Comparison of ENCODE assay signal across 1 cellular context in the genomic region with DNA sequence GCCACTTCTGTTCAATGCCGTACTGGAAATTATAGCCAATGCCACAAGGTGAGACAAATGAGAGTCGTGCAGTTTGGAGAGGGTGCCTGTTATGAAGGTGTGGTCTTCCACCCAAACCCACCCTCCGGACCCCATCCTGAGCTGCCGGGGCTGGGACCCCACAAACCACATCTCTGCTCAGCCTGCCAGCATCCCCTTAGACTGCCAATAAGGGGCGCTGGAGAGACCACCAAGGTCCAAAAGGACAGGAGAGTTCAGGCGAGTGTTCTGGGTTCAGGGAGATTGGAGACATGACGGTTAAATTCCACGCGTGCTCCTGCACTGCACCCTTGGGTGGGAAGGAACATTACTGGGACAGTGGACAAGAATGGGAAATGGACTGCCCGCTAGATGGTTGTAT.
TF ChIP-seq lines count a peak whose summit lies in the region.

No MANE protein-coding gene starts in this region.

TF ChIP-seq in HepG2, 621 proteins besides CTCF, POLR2A, EP300 and RAD21 (continued from another document and continues in another):
- TF ChIP-seq, protein P1, sequence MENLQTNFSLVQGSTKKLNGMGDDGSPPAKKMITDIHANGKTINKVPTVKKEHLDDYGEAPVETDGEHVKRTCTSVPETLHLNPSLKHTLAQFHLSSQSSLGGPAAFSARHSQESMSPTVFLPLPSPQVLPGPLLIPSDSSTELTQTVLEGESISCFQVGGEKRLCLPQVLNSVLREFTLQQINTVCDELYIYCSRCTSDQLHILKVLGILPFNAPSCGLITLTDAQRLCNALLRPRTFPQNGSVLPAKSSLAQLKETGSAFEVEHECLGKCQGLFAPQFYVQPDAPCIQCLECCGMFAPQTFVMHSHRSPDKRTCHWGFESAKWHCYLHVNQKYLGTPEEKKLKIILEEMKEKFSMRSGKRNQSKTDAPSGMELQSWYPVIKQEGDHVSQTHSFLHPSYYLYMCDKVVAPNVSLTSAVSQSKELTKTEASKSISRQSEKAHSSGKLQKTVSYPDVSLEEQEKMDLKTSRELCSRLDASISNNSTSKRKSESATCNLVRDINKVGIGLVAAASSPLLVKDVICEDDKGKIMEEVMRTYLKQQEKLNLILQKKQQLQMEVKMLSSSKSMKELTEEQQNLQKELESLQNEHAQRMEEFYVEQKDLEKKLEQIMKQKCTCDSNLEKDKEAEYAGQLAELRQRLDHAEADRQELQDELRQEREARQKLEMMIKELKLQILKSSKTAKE (CRISPR knock-in tag; IDR thresholded peaks at IDR 0.05; ENCODE audit: borderline replicate concordance): no peak
- TF ChIP-seq, protein P2, sequence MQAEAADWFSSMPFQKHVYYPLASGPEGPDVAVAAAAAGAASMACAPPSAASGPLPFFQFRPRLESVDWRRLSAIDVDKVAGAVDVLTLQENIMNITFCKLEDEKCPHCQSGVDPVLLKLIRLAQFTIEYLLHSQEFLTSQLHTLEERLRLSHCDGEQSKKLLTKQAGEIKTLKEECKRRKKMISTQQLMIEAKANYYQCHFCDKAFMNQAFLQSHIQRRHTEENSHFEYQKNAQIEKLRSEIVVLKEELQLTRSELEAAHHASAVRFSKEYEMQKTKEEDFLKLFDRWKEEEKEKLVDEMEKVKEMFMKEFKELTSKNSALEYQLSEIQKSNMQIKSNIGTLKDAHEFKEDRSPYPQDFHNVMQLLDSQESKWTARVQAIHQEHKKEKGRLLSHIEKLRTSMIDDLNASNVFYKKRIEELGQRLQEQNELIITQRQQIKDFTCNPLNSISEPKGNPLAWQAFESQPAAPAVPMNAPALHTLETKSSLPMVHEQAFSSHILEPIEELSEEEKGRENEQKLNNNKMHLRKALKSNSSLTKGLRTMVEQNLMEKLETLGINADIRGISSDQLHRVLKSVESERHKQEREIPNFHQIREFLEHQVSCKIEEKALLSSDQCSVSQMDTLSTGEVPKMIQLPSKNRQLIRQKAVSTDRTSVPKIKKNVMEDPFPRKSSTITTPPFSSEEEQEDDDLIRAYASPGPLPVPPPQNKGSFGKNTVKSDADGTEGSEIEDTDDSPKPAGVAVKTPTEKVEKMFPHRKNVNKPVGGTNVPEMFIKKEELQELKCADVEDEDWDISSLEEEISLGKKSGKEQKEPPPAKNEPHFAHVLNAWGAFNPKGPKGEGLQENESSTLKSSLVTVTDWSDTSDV (CRISPR knock-in tag; IDR thresholded peaks at IDR 0.05): no peak
- TF ChIP-seq ZNF629 (CRISPR knock-in tag; conservative IDR thresholded peaks at IDR 0.05) (no peak), ZBTB3 (CRISPR knock-in tag; IDR thresholded peaks at IDR 0.05; ENCODE audit: borderline replicate concordance, low read depth) (no peak), ZNF468 (CRISPR knock-in tag; IDR thresholded peaks at IDR 0.05) (no peak), BHLHE40 (IDR thresholded peaks at IDR 0.05; ENCODE audit: low read length) (no peak), ZNF337 (CRISPR knock-in tag; IDR thresholded peaks at IDR 0.05; ENCODE audit: borderline replicate concordance, low read depth) (no peak), U2AF1 (optimal IDR thresholded peaks at IDR 0.05; ENCODE audit: low read depth, low read length) (no peak), ZMYM4 (CRISPR knock-in tag; IDR thresholded peaks at IDR 0.05) (peak; percentile 32; the same call in 1 of the 2 replicates), ZKSCAN1 (IDR thresholded peaks at IDR 0.05; ENCODE audit: low read length) (no peak), ZNF350 (CRISPR knock-in tag; IDR thresholded peaks at IDR 0.05; ENCODE audit: borderline replicate concordance, low read depth) (0 out of 2 replicates have a peak, but pooled peaks have one; percentile 15), ZNF101 (CRISPR knock-in tag; IDR thresholded peaks at IDR 0.05; ENCODE audit: borderline replicate concordance, low read depth) (no peak), TCF7L2 (IDR thresholded peaks at IDR 0.05; ENCODE audit: low read depth, low read length) (no peak), CHD4 (IDR thresholded peaks at IDR 0.05; ENCODE audit: borderline replicate concordance, low read length) (no peak), ZBTB7B (CRISPR knock-in tag; IDR thresholded peaks at IDR 0.05) (0 out of 2 replicates have a peak, but pooled peaks have one; percentile 12), JDP2 (CRISPR knock-in tag; IDR thresholded peaks at IDR 0.05; ENCODE audit: borderline replicate concordance) (no peak), ELF1 (CRISPR knock-in tag; IDR thresholded peaks at IDR 0.05) (no peak), STAG1 (CRISPR knock-in tag; IDR thresholded peaks at IDR 0.05) (peak; percentile 35; the same call in 1 of the 2 replicates), GPN1 (CRISPR knock-in tag; IDR thresholded peaks at IDR 0.05; ENCODE audit: borderline replicate concordance) (no peak), RFXANK (CRISPR knock-in tag; IDR thresholded peaks at IDR 0.05) (no peak), NCOA5 (CRISPR knock-in tag; IDR thresholded peaks at IDR 0.05) (no peak), ZNF891 (CRISPR knock-in tag; IDR thresholded peaks at IDR 0.05) (0 out of 2 replicates have a peak, but pooled peaks have one; percentile 38), SOX13 (IDR thresholded peaks at IDR 0.05) (no peak), SOX13 (CRISPR knock-in tag; conservative IDR thresholded peaks at IDR 0.05 in 1 of 2, IDR thresholded peaks at IDR 0.05 in 1 of 2) (no peak), ZNF510 (CRISPR knock-in tag; IDR thresholded peaks at IDR 0.05; ENCODE audit: low read depth) (no peak), NFKB2 (CRISPR knock-in tag; IDR thresholded peaks at IDR 0.05; ENCODE audit: borderline replicate concordance) (0 out of 2 replicates have a peak, but pooled peaks have one; percentile 13), MAZ (IDR thresholded peaks at IDR 0.05; ENCODE audit: borderline replicate concordance, low read depth, low read length) (no peak), MAZ (CRISPR knock-in tag; IDR thresholded peaks at IDR 0.05; ENCODE audit: low read depth) (no peak), NRL (CRISPR knock-in tag; IDR thresholded peaks at IDR 0.05; ENCODE audit: borderline replicate concordance) (0 out of 2 replicates have a peak, but pooled peaks have one; percentile 42), ZFAT (CRISPR knock-in tag; conservative IDR thresholded peaks at IDR 0.05) (no peak), BORCS8-MEF2B (CRISPR knock-in tag; IDR thresholded peaks at IDR 0.05) (no peak), NR3C1 (CRISPR knock-in tag; IDR thresholded peaks at IDR 0.05) (no peak), CBX1 (IDR thresholded peaks at IDR 0.05; ENCODE audit: low read depth) (peak; percentile 47)
- TF ChIP-seq, protein P3, sequence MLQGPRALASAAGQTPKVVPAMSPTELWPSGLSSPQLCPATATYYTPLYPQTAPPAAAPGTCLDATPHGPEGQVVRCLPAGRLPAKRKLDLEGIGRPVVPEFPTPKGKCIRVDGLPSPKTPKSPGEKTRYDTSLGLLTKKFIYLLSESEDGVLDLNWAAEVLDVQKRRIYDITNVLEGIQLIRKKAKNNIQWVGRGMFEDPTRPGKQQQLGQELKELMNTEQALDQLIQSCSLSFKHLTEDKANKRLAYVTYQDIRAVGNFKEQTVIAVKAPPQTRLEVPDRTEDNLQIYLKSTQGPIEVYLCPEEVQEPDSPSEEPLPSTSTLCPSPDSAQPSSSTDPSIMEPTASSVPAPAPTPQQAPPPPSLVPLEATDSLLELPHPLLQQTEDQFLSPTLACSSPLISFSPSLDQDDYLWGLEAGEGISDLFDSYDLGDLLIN (CRISPR knock-in tag; IDR thresholded peaks at IDR 0.05; ENCODE audit: borderline replicate concordance): 0 out of 2 replicates have a peak, but pooled peaks have one; percentile 37
- TF ChIP-seq, protein P4, sequence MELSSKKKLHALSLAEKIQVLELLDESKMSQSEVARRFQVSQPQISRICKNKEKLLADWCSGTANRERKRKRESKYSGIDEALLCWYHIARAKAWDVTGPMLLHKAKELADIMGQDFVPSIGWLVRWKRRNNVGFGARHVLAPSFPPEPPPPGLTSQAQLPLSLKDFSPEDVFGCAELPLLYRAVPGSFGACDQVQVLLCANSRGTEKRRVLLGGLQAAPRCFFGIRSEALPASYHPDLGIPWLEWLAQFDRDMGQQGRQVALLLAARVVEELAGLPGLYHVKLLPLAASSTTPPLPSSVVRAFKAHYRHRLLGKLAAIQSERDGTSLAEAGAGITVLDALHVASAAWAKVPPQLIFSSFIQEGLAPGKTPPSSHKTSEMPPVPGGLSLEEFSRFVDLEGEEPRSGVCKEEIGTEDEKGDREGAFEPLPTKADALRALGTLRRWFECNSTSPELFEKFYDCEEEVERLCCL (CRISPR knock-in tag; IDR thresholded peaks at IDR 0.05; ENCODE audit: borderline replicate concordance): no peak
- TF ChIP-seq, protein P5, sequence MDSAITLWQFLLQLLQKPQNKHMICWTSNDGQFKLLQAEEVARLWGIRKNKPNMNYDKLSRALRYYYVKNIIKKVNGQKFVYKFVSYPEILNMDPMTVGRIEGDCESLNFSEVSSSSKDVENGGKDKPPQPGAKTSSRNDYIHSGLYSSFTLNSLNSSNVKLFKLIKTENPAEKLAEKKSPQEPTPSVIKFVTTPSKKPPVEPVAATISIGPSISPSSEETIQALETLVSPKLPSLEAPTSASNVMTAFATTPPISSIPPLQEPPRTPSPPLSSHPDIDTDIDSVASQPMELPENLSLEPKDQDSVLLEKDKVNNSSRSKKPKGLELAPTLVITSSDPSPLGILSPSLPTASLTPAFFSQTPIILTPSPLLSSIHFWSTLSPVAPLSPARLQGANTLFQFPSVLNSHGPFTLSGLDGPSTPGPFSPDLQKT (CRISPR knock-in tag; IDR thresholded peaks at IDR 0.05; ENCODE audit: borderline replicate concordance): no peak
- TF ChIP-seq, protein P6, sequence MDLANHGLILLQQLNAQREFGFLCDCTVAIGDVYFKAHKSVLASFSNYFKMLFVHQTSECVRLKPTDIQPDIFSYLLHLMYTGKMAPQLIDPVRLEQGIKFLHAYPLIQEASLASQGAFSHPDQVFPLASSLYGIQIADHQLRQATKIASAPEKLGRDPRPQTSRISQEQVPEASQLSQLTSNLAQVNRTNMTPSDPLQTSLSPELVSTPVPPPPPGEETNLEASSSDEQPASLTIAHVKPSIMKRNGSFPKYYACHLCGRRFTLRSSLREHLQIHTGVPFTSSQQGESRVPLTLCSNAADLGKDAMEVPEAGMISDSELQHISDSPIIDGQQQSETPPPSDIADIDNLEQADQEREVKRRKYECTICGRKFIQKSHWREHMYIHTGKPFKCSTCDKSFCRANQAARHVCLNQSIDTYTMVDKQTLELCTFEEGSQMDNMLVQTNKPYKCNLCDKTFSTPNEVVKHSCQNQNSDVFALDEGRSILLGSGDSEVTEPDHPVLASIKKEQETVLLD (CRISPR knock-in tag; IDR thresholded peaks at IDR 0.05; ENCODE audit: low read depth): no peak
- TF ChIP-seq, protein P7, sequence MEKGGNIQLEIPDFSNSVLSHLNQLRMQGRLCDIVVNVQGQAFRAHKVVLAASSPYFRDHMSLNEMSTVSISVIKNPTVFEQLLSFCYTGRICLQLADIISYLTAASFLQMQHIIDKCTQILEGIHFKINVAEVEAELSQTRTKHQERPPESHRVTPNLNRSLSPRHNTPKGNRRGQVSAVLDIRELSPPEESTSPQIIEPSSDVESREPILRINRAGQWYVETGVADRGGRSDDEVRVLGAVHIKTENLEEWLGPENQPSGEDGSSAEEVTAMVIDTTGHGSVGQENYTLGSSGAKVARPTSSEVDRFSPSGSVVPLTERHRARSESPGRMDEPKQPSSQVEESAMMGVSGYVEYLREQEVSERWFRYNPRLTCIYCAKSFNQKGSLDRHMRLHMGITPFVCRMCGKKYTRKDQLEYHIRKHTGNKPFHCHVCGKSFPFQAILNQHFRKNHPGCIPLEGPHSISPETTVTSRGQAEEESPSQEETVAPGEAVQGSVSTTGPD (CRISPR knock-in tag; IDR thresholded peaks at IDR 0.05): no peak
- TF ChIP-seq, protein P8, sequence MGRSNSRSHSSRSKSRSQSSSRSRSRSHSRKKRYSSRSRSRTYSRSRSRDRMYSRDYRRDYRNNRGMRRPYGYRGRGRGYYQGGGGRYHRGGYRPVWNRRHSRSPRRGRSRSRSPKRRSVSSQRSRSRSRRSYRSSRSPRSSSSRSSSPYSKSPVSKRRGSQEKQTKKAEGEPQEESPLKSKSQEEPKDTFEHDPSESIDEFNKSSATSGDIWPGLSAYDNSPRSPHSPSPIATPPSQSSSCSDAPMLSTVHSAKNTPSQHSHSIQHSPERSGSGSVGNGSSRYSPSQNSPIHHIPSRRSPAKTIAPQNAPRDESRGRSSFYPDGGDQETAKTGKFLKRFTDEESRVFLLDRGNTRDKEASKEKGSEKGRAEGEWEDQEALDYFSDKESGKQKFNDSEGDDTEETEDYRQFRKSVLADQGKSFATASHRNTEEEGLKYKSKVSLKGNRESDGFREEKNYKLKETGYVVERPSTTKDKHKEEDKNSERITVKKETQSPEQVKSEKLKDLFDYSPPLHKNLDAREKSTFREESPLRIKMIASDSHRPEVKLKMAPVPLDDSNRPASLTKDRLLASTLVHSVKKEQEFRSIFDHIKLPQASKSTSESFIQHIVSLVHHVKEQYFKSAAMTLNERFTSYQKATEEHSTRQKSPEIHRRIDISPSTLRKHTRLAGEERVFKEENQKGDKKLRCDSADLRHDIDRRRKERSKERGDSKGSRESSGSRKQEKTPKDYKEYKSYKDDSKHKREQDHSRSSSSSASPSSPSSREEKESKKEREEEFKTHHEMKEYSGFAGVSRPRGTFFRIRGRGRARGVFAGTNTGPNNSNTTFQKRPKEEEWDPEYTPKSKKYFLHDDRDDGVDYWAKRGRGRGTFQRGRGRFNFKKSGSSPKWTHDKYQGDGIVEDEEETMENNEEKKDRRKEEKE (IDR thresholded peaks at IDR 0.05): no peak
- TF ChIP-seq, protein P9, sequence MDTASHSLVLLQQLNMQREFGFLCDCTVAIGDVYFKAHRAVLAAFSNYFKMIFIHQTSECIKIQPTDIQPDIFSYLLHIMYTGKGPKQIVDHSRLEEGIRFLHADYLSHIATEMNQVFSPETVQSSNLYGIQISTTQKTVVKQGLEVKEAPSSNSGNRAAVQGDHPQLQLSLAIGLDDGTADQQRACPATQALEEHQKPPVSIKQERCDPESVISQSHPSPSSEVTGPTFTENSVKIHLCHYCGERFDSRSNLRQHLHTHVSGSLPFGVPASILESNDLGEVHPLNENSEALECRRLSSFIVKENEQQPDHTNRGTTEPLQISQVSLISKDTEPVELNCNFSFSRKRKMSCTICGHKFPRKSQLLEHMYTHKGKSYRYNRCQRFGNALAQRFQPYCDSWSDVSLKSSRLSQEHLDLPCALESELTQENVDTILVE (CRISPR knock-in tag; IDR thresholded peaks at IDR 0.05): no peak
- TF ChIP-seq, protein P10, sequence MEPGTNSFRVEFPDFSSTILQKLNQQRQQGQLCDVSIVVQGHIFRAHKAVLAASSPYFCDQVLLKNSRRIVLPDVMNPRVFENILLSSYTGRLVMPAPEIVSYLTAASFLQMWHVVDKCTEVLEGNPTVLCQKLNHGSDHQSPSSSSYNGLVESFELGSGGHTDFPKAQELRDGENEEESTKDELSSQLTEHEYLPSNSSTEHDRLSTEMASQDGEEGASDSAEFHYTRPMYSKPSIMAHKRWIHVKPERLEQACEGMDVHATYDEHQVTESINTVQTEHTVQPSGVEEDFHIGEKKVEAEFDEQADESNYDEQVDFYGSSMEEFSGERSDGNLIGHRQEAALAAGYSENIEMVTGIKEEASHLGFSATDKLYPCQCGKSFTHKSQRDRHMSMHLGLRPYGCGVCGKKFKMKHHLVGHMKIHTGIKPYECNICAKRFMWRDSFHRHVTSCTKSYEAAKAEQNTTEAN (CRISPR knock-in tag; conservative IDR thresholded peaks at IDR 0.05): no peak
